Comparison of ENCODE assay signal across 22 cellular contexts in the genomic region with DNA sequence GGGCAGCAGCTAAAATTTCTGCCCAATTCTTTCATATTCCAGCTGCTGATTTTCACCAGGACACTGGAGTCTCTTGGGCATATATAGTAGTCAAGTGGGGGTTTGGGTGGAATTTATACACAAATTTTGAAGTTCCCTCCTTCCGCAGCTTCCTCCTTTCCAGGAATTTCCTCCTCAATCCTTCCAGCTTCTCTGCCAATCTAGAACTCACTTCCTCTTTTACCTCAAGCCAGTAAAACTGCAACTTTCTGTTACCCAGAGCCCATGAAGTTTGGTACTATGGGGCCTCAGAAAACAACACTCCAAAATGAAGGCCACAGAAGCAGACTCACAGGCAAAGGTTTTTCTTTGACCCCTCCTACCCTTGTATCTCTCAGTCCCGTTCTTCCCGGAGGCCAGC.
"Had no signal": no experiment of that assay in that cellular context is flagged by ENCODE, and none has a peak within 500 bp of the region (broad histone marks: within the 10 kb centered on the region; RNA-seq: fewer than 3 reads in every experiment).

No MANE protein-coding gene starts in this region.

- H3K36me3 ChIP-seq: pancreas, tibial artery, upper lobe of left lung, uterus had no signal

- H3K27ac ChIP-seq: foreskin keratinocyte, pancreas, tibial artery, upper lobe of left lung, uterus had no signal

- H3K27me3 ChIP-seq: pancreas, tibial artery, upper lobe of left lung, uterus had no signal

- H3K9me3 Mint-ChIP-seq: natural killer cell treated with Interleukin-12 subunit alpha and Interleukin-12 subunit beta and Interleukin-15 and Interleukin-18, amount 100 ng/mL, for 72 hours had no signal

- DNase-seq: dermis blood vessel endothelial cell; erythroblast; foreskin keratinocyte; head of caudate nucleus; hippocampal formation; left colon; left ventricle myocardium superior; mesenchymal stem cell; midbrain; occipital lobe; pancreas; right cardiac atrium; stimulated activated CD4-positive, alpha-beta T cell treated with anti-CD3 and anti-CD28 coated beads, Interleukin-2, amount 100 ng/mL, for 48 hours; stimulated activated naive CD8-positive, alpha-beta T cell treated with anti-CD3 and anti-CD28 coated beads, Interleukin-15, Interleukin-2, amounts not matched to agents 100 U/mL and 50 U/mL, for 24 hours; tibial artery; upper lobe of left lung; uterus had no signal

- H3K4me3 Mint-ChIP-seq: natural killer cell treated with Interleukin-12 subunit alpha and Interleukin-12 subunit beta and Interleukin-15 and Interleukin-18, amount 100 ng/mL, for 72 hours had no signal

- ATAC-seq: foreskin keratinocyte; left colon; left ventricle myocardium superior; natural killer cell treated with Interleukin-12 subunit alpha and Interleukin-12 subunit beta and Interleukin-15 and Interleukin-18, amount 100 ng/mL, for 72 hours; pancreas; right cardiac atrium; stimulated activated naive CD8-positive, alpha-beta T cell treated with anti-CD3 and anti-CD28 coated beads, Interleukin-15, Interleukin-2, amounts not matched to agents 100 U/mL and 50 U/mL, for 24 hours had no signal

- H3K4me1 ChIP-seq: foreskin keratinocyte, pancreas, tibial artery, upper lobe of left lung, uterus had no signal

- H3K4me2 ChIP-seq: smooth muscle cell had no signal

- H3K36me3 Mint-ChIP-seq: natural killer cell treated with Interleukin-12 subunit alpha and Interleukin-12 subunit beta and Interleukin-15 and Interleukin-18, amount 100 ng/mL, for 72 hours had no signal

- H3K27me3 Mint-ChIP-seq: progenitor cell of endocrine pancreas had no signal

- H3K27ac Mint-ChIP-seq: natural killer cell treated with Interleukin-12 subunit alpha and Interleukin-12 subunit beta and Interleukin-15 and Interleukin-18, amount 100 ng/mL, for 72 hours; progenitor cell of endocrine pancreas had no signal

- H3K4me3 ChIP-seq: lung, pancreas, smooth muscle cell, tibial artery, upper lobe of left lung, uterus had no signal

- H3K9me3 ChIP-seq: pancreas, tibial artery, upper lobe of left lung, uterus had no signal

- FAIRE-seq: endothelial cell of umbilical vein, pancreas had no signal
